In genomic region chr17:42407289-42407836, GRCh38 we compare ENCODE assay signal across 1 cellular context.
TF ChIP-seq lines count a peak whose summit lies in the region.

No MANE protein-coding gene starts in this region.

TF ChIP-seq in HepG2, 621 proteins besides CTCF, POLR2A, EP300 and RAD21 (continued from another document and continues in another):
- TF ChIP-seq, protein P1, sequence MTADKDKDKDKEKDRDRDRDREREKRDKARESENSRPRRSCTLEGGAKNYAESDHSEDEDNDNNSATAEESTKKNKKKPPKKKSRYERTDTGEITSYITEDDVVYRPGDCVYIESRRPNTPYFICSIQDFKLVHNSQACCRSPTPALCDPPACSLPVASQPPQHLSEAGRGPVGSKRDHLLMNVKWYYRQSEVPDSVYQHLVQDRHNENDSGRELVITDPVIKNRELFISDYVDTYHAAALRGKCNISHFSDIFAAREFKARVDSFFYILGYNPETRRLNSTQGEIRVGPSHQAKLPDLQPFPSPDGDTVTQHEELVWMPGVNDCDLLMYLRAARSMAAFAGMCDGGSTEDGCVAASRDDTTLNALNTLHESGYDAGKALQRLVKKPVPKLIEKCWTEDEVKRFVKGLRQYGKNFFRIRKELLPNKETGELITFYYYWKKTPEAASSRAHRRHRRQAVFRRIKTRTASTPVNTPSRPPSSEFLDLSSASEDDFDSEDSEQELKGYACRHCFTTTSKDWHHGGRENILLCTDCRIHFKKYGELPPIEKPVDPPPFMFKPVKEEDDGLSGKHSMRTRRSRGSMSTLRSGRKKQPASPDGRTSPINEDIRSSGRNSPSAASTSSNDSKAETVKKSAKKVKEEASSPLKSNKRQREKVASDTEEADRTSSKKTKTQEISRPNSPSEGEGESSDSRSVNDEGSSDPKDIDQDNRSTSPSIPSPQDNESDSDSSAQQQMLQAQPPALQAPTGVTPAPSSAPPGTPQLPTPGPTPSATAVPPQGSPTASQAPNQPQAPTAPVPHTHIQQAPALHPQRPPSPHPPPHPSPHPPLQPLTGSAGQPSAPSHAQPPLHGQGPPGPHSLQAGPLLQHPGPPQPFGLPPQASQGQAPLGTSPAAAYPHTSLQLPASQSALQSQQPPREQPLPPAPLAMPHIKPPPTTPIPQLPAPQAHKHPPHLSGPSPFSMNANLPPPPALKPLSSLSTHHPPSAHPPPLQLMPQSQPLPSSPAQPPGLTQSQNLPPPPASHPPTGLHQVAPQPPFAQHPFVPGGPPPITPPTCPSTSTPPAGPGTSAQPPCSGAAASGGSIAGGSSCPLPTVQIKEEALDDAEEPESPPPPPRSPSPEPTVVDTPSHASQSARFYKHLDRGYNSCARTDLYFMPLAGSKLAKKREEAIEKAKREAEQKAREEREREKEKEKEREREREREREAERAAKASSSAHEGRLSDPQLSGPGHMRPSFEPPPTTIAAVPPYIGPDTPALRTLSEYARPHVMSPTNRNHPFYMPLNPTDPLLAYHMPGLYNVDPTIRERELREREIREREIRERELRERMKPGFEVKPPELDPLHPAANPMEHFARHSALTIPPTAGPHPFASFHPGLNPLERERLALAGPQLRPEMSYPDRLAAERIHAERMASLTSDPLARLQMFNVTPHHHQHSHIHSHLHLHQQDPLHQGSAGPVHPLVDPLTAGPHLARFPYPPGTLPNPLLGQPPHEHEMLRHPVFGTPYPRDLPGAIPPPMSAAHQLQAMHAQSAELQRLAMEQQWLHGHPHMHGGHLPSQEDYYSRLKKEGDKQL (CRISPR knock-in tag; IDR thresholded peaks at IDR 0.05; ENCODE audit: low read depth), result no peak
- no peak for TF ChIP-seq GLMP (CRISPR knock-in tag; IDR thresholded peaks at IDR 0.05; ENCODE audit: borderline replicate concordance)
- TF ChIP-seq ZNF142 (CRISPR knock-in tag; IDR thresholded peaks at IDR 0.05), result no peak
- TF ChIP-seq ZNF30 (CRISPR knock-in tag; IDR thresholded peaks at IDR 0.05), result no peak
- no peak for TF ChIP-seq ZNF784 (CRISPR knock-in tag; IDR thresholded peaks at IDR 0.05; ENCODE audit: borderline replicate concordance)
- TF ChIP-seq ZNF614 (CRISPR knock-in tag; IDR thresholded peaks at IDR 0.05; ENCODE audit: borderline replicate concordance), result no peak
- TF ChIP-seq, protein P2, sequence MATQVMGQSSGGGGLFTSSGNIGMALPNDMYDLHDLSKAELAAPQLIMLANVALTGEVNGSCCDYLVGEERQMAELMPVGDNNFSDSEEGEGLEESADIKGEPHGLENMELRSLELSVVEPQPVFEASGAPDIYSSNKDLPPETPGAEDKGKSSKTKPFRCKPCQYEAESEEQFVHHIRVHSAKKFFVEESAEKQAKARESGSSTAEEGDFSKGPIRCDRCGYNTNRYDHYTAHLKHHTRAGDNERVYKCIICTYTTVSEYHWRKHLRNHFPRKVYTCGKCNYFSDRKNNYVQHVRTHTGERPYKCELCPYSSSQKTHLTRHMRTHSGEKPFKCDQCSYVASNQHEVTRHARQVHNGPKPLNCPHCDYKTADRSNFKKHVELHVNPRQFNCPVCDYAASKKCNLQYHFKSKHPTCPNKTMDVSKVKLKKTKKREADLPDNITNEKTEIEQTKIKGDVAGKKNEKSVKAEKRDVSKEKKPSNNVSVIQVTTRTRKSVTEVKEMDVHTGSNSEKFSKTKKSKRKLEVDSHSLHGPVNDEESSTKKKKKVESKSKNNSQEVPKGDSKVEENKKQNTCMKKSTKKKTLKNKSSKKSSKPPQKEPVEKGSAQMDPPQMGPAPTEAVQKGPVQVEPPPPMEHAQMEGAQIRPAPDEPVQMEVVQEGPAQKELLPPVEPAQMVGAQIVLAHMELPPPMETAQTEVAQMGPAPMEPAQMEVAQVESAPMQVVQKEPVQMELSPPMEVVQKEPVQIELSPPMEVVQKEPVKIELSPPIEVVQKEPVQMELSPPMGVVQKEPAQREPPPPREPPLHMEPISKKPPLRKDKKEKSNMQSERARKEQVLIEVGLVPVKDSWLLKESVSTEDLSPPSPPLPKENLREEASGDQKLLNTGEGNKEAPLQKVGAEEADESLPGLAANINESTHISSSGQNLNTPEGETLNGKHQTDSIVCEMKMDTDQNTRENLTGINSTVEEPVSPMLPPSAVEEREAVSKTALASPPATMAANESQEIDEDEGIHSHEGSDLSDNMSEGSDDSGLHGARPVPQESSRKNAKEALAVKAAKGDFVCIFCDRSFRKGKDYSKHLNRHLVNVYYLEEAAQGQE (IDR thresholded peaks at IDR 0.05; ENCODE audit: borderline replicate concordance in 1 of 2, low read depth in 1 of 2, low read length in 2 of 2), result no peak
- TF ChIP-seq ZNF333 (CRISPR knock-in tag; IDR thresholded peaks at IDR 0.05; ENCODE audit: borderline replicate concordance), result no peak
- TF ChIP-seq KMT2B (CRISPR knock-in tag; IDR thresholded peaks at IDR 0.05), result no peak
- no peak for TF ChIP-seq ISL2 (CRISPR knock-in tag; IDR thresholded peaks at IDR 0.05)
- no peak for TF ChIP-seq GTF3A (CRISPR knock-in tag; conservative IDR thresholded peaks at IDR 0.05)
- no peak for TF ChIP-seq MAZ (IDR thresholded peaks at IDR 0.05; ENCODE audit: borderline replicate concordance, low read depth, low read length)
- TF ChIP-seq MAZ (CRISPR knock-in tag; IDR thresholded peaks at IDR 0.05; ENCODE audit: low read depth), result no peak
- TF ChIP-seq ZFAT (CRISPR knock-in tag; conservative IDR thresholded peaks at IDR 0.05), result no peak
- TF ChIP-seq MTA1 (CRISPR knock-in tag; IDR thresholded peaks at IDR 0.05; ENCODE audit: borderline replicate concordance), result no peak
- TF ChIP-seq, protein P3, sequence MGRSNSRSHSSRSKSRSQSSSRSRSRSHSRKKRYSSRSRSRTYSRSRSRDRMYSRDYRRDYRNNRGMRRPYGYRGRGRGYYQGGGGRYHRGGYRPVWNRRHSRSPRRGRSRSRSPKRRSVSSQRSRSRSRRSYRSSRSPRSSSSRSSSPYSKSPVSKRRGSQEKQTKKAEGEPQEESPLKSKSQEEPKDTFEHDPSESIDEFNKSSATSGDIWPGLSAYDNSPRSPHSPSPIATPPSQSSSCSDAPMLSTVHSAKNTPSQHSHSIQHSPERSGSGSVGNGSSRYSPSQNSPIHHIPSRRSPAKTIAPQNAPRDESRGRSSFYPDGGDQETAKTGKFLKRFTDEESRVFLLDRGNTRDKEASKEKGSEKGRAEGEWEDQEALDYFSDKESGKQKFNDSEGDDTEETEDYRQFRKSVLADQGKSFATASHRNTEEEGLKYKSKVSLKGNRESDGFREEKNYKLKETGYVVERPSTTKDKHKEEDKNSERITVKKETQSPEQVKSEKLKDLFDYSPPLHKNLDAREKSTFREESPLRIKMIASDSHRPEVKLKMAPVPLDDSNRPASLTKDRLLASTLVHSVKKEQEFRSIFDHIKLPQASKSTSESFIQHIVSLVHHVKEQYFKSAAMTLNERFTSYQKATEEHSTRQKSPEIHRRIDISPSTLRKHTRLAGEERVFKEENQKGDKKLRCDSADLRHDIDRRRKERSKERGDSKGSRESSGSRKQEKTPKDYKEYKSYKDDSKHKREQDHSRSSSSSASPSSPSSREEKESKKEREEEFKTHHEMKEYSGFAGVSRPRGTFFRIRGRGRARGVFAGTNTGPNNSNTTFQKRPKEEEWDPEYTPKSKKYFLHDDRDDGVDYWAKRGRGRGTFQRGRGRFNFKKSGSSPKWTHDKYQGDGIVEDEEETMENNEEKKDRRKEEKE (IDR thresholded peaks at IDR 0.05), result no peak
- TF ChIP-seq ZMYM4 (CRISPR knock-in tag; IDR thresholded peaks at IDR 0.05), result no peak
- TF ChIP-seq ZNF670 (CRISPR knock-in tag; IDR thresholded peaks at IDR 0.05; ENCODE audit: borderline replicate concordance), result no peak
- no peak for TF ChIP-seq ATF2 (CRISPR knock-in tag; IDR thresholded peaks at IDR 0.05)
- no peak for TF ChIP-seq ZNF841 (CRISPR knock-in tag; IDR thresholded peaks at IDR 0.05; ENCODE audit: borderline replicate concordance)
- no peak for TF ChIP-seq ZNF761 (CRISPR knock-in tag; conservative IDR thresholded peaks at IDR 0.05)
- no peak for TF ChIP-seq SP140L (CRISPR knock-in tag; IDR thresholded peaks at IDR 0.05; ENCODE audit: borderline replicate concordance)
- TF ChIP-seq SRSF4 (IDR thresholded peaks at IDR 0.05; ENCODE audit: low read depth, low read length, poor library complexity, severe bottlenecking), result no peak
- TF ChIP-seq ZNF674 (CRISPR knock-in tag; IDR thresholded peaks at IDR 0.05; ENCODE audit: low read depth), result no peak
- TF ChIP-seq, protein P4, sequence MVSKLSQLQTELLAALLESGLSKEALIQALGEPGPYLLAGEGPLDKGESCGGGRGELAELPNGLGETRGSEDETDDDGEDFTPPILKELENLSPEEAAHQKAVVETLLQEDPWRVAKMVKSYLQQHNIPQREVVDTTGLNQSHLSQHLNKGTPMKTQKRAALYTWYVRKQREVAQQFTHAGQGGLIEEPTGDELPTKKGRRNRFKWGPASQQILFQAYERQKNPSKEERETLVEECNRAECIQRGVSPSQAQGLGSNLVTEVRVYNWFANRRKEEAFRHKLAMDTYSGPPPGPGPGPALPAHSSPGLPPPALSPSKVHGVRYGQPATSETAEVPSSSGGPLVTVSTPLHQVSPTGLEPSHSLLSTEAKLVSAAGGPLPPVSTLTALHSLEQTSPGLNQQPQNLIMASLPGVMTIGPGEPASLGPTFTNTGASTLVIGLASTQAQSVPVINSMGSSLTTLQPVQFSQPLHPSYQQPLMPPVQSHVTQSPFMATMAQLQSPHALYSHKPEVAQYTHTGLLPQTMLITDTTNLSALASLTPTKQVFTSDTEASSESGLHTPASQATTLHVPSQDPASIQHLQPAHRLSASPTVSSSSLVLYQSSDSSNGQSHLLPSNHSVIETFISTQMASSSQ (IDR thresholded peaks at IDR 0.05; ENCODE audit: low read depth), result no peak
- TF ChIP-seq, protein P4 (CRISPR knock-in tag; IDR thresholded peaks at IDR 0.05; ENCODE audit: borderline replicate concordance), result no peak
- TF ChIP-seq TGIF2 (CRISPR knock-in tag; IDR thresholded peaks at IDR 0.05), result peak; percentile 42; the same call in 1 of the 2 replicates
- no peak for TF ChIP-seq SCMH1 (CRISPR knock-in tag; IDR thresholded peaks at IDR 0.05; ENCODE audit: borderline replicate concordance)
